In the genomic region with DNA sequence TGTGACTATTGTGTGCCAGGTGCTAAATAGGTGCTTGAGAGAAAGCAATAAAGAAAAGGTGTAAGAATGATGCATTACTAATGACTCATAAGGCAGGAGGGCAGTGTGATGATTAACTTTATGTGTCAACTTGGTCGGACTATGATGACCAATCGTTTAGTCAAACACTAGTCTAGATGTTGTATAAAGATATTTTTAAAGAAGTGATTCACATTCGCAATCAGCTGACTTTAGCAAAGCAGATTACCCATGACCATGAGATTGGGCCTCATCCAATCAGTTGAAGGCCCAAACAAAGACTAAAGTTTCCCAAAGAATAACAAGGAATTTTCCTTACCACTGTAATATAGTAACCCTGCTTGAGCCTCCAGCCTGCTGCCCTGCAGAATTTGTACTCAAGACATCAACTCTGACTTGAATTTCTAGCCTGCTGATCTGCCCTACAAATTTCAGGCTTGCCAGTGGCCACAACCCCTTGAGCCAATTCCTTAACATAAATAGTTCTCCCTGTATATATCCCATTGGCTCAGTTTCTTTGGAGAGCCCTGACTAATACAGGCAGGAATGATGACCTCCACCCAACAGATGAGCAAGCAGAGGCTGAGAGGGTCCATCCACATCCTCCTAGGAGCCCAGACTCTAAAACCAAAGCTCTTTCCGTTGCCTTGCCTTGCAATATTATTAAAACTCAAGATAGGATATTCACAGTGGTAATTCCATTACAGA, we compare ENCODE assay signal across 14 cellular contexts.
DNase-seq lines count a peak whose midpoint lies in the region; ATAC-seq and TF ChIP-seq lines count a peak whose summit lies in the region.
"Had no signal": no experiment of that assay in that cellular context is flagged by ENCODE, and none has a peak within 500 bp of the region (broad histone marks: within the 10 kb centered on the region; RNA-seq: fewer than 3 reads in every experiment).

No MANE protein-coding gene starts in this region.

- TF ChIP-seq CTCF in HEK293 (tag by site-specific recombination; IDR thresholded peaks at IDR 0.05): no peak

- H3K36me3 ChIP-seq in HEK293 (ENCODE audit: control insufficient read depth in 2 of 2, insufficient read depth in 1 of 2, low read length in 2 of 2): no peaks in the 10 kb centered on the region

- H3K27ac ChIP-seq in HEK293 (ENCODE audit: extremely low read depth, low read depth, low read length): no peak overlapping the region
- H3K27ac ChIP-seq: dorsolateral prefrontal cortex had no signal

- DNase-seq in amniotic stem cell (lab: John Stamatoyannopoulos, UW): peak; percentile 45
- peak; percentile 44 for DNase-seq in hepatic stellate cell (ENCODE audit: low spot score)
- no peak for DNase-seq in NCI-H446 (lab: John Stamatoyannopoulos, UW)
- DNase-seq in HuH-7 (ENCODE audit: low spot score): no peak
- no peak for DNase-seq in NOMO-1 treated with dmso at 0.1 percent for 144 hours (lab: John Stamatoyannopoulos, UW; ENCODE audit: unreplicated experiment)
- DNase-seq: activated B cell treated with CpG ODN at 0.5 μM for 24 hours; activated naive CD4-positive, alpha-beta T cell treated with Interleukin-2 at 50 U/mL for 16 hours; dorsolateral prefrontal cortex; NCI-H1694 treated with DMSO at 0.1 percent for 48 hours; nephron progenitor cell; RPMI8226; stimulated activated naive CD8-positive, alpha-beta T cell treated with anti-CD3 and anti-CD28 coated beads, Interleukin-15, Interleukin-2, amounts not matched to agents 100 U/mL and 50 U/mL, for 24 hours had no signal

- CTCF ChIA-PET in HEK293 (lab: Yijun Ruan, JAX): interaction anchor here (1.5 kb wide), 1 partner anchor 42 kb away, joined by 3 read pairs; no protein-coding TSS in a partner anchor

- no peaks in the 10 kb centered on the region for H3K9me3 ChIP-seq in HEK293 (ENCODE audit: control insufficient read depth, insufficient read depth, low read depth, low read length)

- H3K4me3 ChIP-seq in HEK293 (ENCODE audit: low read depth, low read length): no peak overlapping the region
- H3K4me3 ChIP-seq: dorsolateral prefrontal cortex had no signal

- H3K4me1 ChIP-seq in HEK293 (ENCODE audit: control insufficient read depth, insufficient read depth, low read length): no peaks in the 10 kb centered on the region

- no peak for ATAC-seq in HG02840 (IDR thresholded peaks at IDR 0.05; ENCODE audit: low FRiP score, unreplicated experiment)
- ATAC-seq: stimulated activated naive CD8-positive, alpha-beta T cell treated with anti-CD3 and anti-CD28 coated beads, Interleukin-15, Interleukin-2, amounts not matched to agents 100 U/mL and 50 U/mL, for 24 hours had no signal

- POLR2A ChIA-PET in HEK293 (lab: Yijun Ruan, JAX): no interaction called here

TF ChIP-seq in HEK293, 187 proteins besides CTCF, POLR2A, EP300 and RAD21:
- TF ChIP-seq ZBTB8A (tag by site-specific recombination; IDR thresholded peaks at IDR 0.05) (no peak), ZNF10 (tag by site-specific recombination; IDR thresholded peaks at IDR 0.05) (peak; percentile 48)

Comparison
In these comparisons a context has a peak if more than half of its experiments do, and no peak if none do; other contexts are left out.
1. DNase-seq: peak in amniotic stem cell (single experiment) and hepatic stellate cell (single experiment); none in NCI-H446 (0 of 2), HuH-7 (single experiment) and NOMO-1 treated with dmso at 0.1 percent for 144 hours (single experiment).